18 cellular contexts compared by ENCODE assay signal in the genomic region with DNA sequence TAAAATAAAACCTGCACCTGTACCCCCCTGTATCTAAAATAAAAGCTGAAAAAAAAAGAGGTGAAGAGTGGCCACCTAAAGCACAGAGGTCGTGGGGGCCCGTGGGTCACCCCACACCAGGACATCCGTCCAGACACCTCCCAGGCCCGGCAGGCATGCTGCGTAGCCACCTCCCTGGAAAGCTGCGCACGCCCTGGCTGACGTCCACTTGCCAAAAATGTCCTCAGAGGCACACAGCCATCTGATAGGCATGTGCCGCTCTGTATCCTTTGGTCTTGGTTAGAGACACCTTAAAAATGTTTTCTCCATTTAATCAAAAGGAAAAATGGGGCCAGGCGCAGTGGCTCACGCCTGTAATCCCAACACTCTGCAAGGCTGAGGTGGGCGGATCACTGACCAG. TPM values are rescaled to one million over a fixed set of nuclear protein-coding genes. Genes with fewer than 3 reads are reported as not detected.
DNase-seq lines count a peak whose midpoint lies in the region; ATAC-seq and TF ChIP-seq lines count a peak whose summit lies in the region.
"Had no signal": no experiment of that assay in that cellular context is flagged by ENCODE, and none has a peak within 500 bp of the region (broad histone marks: within the 10 kb centered on the region; RNA-seq: fewer than 3 reads in every experiment).

No MANE protein-coding gene starts in this region.

- POLR2A ChIA-PET in CD8-positive, alpha-beta T cell (lab: Charles Lee): no interaction called here

- intact Hi-C loops in Right ventricle myocardium inferior (cut with DNase I): no loop called here
- intact Hi-C loops in cardiac septum (cut with DNase I): no loop called here
- intact Hi-C loops in stomach (cut with DNase I; ENCODE audit: low total_unique reads): no loop called here
- intact Hi-C loops in CD8-positive, alpha-beta T cell (cut with DNase I, micrococcal nuclease): no loop called here

- no peaks in the 10 kb centered on the region for H3K4me1 Mint-ChIP-seq in CD8-positive, alpha-beta T cell (ENCODE audit: low read depth)

- TF ChIP-seq CTCF in right atrium auricular region (IDR thresholded peaks at IDR 0.05): no peak
- TF ChIP-seq CTCF in stomach (IDR thresholded peaks at IDR 0.05): no peak
- no peak for TF ChIP-seq CTCF in CD8-positive, alpha-beta T cell (IDR thresholded peaks at IDR 0.05)

- TF ChIP-seq POLR2A in stomach (IDR thresholded peaks at IDR 0.05): no peak

- H3K27ac ChIP-seq in right atrium auricular region (peak overlapping the region in 1 of 2 donors; percentile 62), stomach (no peak overlapping the region)
- H3K27ac ChIP-seq in CD8-positive, alpha-beta T cell (ENCODE audit: low read depth, low read length): no peak overlapping the region
- H3K27ac ChIP-seq: C4-2B, Peyer's patch had no signal

- no peak overlapping the region for H3K4me3 ChIP-seq in right atrium auricular region
- H3K4me3 ChIP-seq in stomach: no peak overlapping the region
- no peak overlapping the region for H3K4me3 ChIP-seq in CD8-positive, alpha-beta T cell (ENCODE audit: low read depth, low read length)
- H3K4me3 ChIP-seq: Peyer's patch had no signal

- ATAC-seq in Right ventricle myocardium inferior (peak; percentile 77), GM18861 (IDR thresholded peaks at IDR 0.05; ENCODE audit: unreplicated experiment) (no peak)
- no peak for ATAC-seq in CD8-positive, alpha-beta T cell

- H3K27me3 Mint-ChIP-seq in CD8-positive, alpha-beta T cell (ENCODE audit: low read depth): no peaks in the 10 kb centered on the region

- H3K36me3 Mint-ChIP-seq in CD8-positive, alpha-beta T cell: no peaks in the 10 kb centered on the region

- no peak for TF ChIP-seq EP300 in stomach (IDR thresholded peaks at IDR 0.05)

- H3K4me1 ChIP-seq in right atrium auricular region (peaks cover 0 to 9% of the 10 kb centered on the region in 2 donors), stomach (peaks cover 0 to 6% (median 2%) of the 10 kb centered on the region in 4 donors)
- H3K4me1 ChIP-seq in CD8-positive, alpha-beta T cell (ENCODE audit: insufficient read depth, low read length): no peaks in the 10 kb centered on the region
- H3K4me1 ChIP-seq: Peyer's patch had no signal

- H3K36me3 ChIP-seq in right atrium auricular region (no peaks in the 10 kb centered on the region), stomach (no peaks in the 10 kb centered on the region)
- no peaks in the 10 kb centered on the region for H3K36me3 ChIP-seq in CD8-positive, alpha-beta T cell (ENCODE audit: insufficient read depth, low read length)
- H3K36me3 ChIP-seq: Peyer's patch had no signal

- H3K4me3 Mint-ChIP-seq in CD8-positive, alpha-beta T cell: no peak overlapping the region

- H3K9me3 ChIP-seq in right atrium auricular region: no peaks in the 10 kb centered on the region
- no peaks in the 10 kb centered on the region for H3K9me3 ChIP-seq in stomach
- H3K9me3 ChIP-seq in CD8-positive, alpha-beta T cell (ENCODE audit: low read length): no peaks in the 10 kb centered on the region
- H3K9me3 ChIP-seq: Peyer's patch had no signal

- no peaks in the 10 kb centered on the region for H3K9me3 Mint-ChIP-seq in CD8-positive, alpha-beta T cell

- H3K27me3 ChIP-seq in right atrium auricular region (no peaks in the 10 kb centered on the region), stomach (no peaks in the 10 kb centered on the region)
- H3K27me3 ChIP-seq in CD8-positive, alpha-beta T cell (ENCODE audit: insufficient read depth, low read length): no peaks in the 10 kb centered on the region
- H3K27me3 ChIP-seq: Peyer's patch had no signal

- CTCF ChIA-PET in CD8-positive, alpha-beta T cell (lab: Charles Lee): interaction anchor here (1.4 kb wide), 1 partner anchor 10 kb away, joined by 3 read pairs; no protein-coding TSS in a partner anchor

- no peak overlapping the region for H3K27ac Mint-ChIP-seq in CD8-positive, alpha-beta T cell

- peak; percentile 43 for DNase-seq in Right ventricle myocardium inferior (ENCODE audit: missing footprints)
- DNase-seq in right atrium auricular region (ENCODE audit: low spot score): no peak
- peak; percentile 84 for DNase-seq in cardiac septum (ENCODE audit: low spot score)
- DNase-seq in islet precursor cell: peak; percentile 41
- DNase-seq in stomach: peak; percentile 42
- no peak for DNase-seq in CD8-positive, alpha-beta T cell
- DNase-seq in SK-N-DZ (ENCODE audit: low spot score): no peak
- DNase-seq: GDM1, MM.1S, NCI-H1048, NCI-H1417 treated with DMSO at 0.1 percent for 48 hours, NCI-H187, NCI-H2227 treated with DMSO at 0.1 percent for 48 hours, NCI-H524, NCI-H774, Peyer's patch had no signal

- WGBS in stomach, 5 donors: 34 to 60% (median 49%) methylated on average over 11 to 12 of the region's 12 CpGs

RNA-seq across cellular contexts. Expression of gene FAM53A, which starts 17.7 kb away (rescaled TPM):
- total RNA-seq in Right ventricle myocardium inferior: 0.49 TPM
- 1 to 10 TPM; 1.0 to 1.9 TPM for total RNA-seq in right atrium auricular region
- 1.00 TPM for total RNA-seq in cardiac septum
- under 1 TPM in 1 of 5 donors, not detected in 4; 0.73 TPM for total RNA-seq in stomach
- polyA plus RNA-seq in stomach: 1 to 10 TPM; 1.4 to 2.8 (median 2.1) TPM
- total RNA-seq in CD8-positive, alpha-beta T cell: 1 to 10 TPM; 1.8 to 1.9 TPM
- 2.1 and 2.6 TPM in 2 replicates for polyA plus RNA-seq in SK-N-DZ (2014; cell fraction: cytosol; rRNA removed)
- polyA plus RNA-seq in SK-N-DZ (2014; cell fraction: nucleus; rRNA removed): 7.5 and 10.8 TPM in 2 replicates

RNA-seq across cellular contexts. Expression of gene SLBP, which starts 45.7 kb away (rescaled TPM):
- 13.7 TPM for total RNA-seq in Right ventricle myocardium inferior
- 10 to 100 TPM; 15.6 to 20.1 TPM for total RNA-seq in right atrium auricular region
- total RNA-seq in cardiac septum: 12.1 TPM
- 100 to 1,000 TPM in 3 of 5 donors, 10 to 100 TPM in 2; 28.3 to 163 (median 100) TPM for total RNA-seq in stomach
- polyA plus RNA-seq in stomach: 10 to 100 TPM; 30.9 to 35.6 (median 32.5) TPM
- 10 to 100 TPM; 61.2 to 62.6 TPM for total RNA-seq in CD8-positive, alpha-beta T cell
- 169 and 184 TPM in 2 replicates for polyA plus RNA-seq in SK-N-DZ (2014; cell fraction: cytosol; rRNA removed)
- polyA plus RNA-seq in SK-N-DZ (2014; cell fraction: nucleus; rRNA removed): 100 and 125 TPM in 2 replicates

RNA-seq across cellular contexts. Expression of gene TMEM129, which starts 54.7 kb away (rescaled TPM):
- total RNA-seq in Right ventricle myocardium inferior (26.3 TPM), right atrium auricular region (10 to 100 TPM; 59.0 to 75.4 TPM), cardiac septum (38.1 TPM), stomach (100 to 1,000 TPM in 2 of 5 donors, 10 to 100 TPM in 2, 1 to 10 TPM in 1; 9.9 to 171 (median 41.6) TPM)
- 10 to 100 TPM; 13.7 to 29.9 (median 19.1) TPM for polyA plus RNA-seq in stomach
- 10 to 100 TPM; 14.5 to 14.8 TPM for total RNA-seq in CD8-positive, alpha-beta T cell
- polyA plus RNA-seq in SK-N-DZ (2014; cell fraction: cytosol; rRNA removed): 77.3 and 81.6 TPM in 2 replicates
- 124 and 144 TPM in 2 replicates for polyA plus RNA-seq in SK-N-DZ (2014; cell fraction: nucleus; rRNA removed)

RNA-seq across cellular contexts. Expression of gene TACC3, which starts 54.9 kb away (rescaled TPM):
- total RNA-seq in Right ventricle myocardium inferior (7.0 TPM), right atrium auricular region (1 to 10 TPM; 3.7 to 5.3 TPM), cardiac septum (4.1 TPM), stomach (10 to 100 TPM in 4 of 5 donors, 1 to 10 TPM in 1; 9.5 to 74.1 (median 30.9) TPM)
- 10 to 100 TPM in 2 of 3 donors, 1 to 10 TPM in 1; 7.2 to 22.7 (median 14.3) TPM for polyA plus RNA-seq in stomach
- 100 to 1,000 TPM; 131 to 137 TPM for total RNA-seq in CD8-positive, alpha-beta T cell
- polyA plus RNA-seq in SK-N-DZ (2014; cell fraction: cytosol; rRNA removed): 28.0 and 30.2 TPM in 2 replicates
- polyA plus RNA-seq in SK-N-DZ (2014; cell fraction: nucleus; rRNA removed): 90.5 and 232 TPM in 2 replicates

Comparison
In these comparisons a context has a peak if more than half of its experiments do, and no peak if none do; other contexts are left out.
1. DNase-seq: peak in Right ventricle myocardium inferior (single experiment), cardiac septum (single experiment), islet precursor cell (single experiment) and stomach (single experiment); none in right atrium auricular region (single experiment), CD8-positive, alpha-beta T cell (0 of 7) and SK-N-DZ (single experiment).